Comparison of ENCODE assay signal across 10 cellular contexts in genomic region chr14:61570188-61570960, GRCh38.
DNase-seq lines count a peak whose midpoint lies in the region; ATAC-seq and TF ChIP-seq lines count a peak whose summit lies in the region.
"Had no signal": no experiment of that assay in that cellular context is flagged by ENCODE, and none has a peak within 500 bp of the region (broad histone marks: within the 10 kb centered on the region; RNA-seq: fewer than 3 reads in every experiment).

No MANE protein-coding gene starts in this region.

- CTCF ChIA-PET in activated B cell treated with CpG ODN at 0.5 μM for 24 hours (lab: Charles Lee) = interaction anchor here (1.4 kb wide), 2 partner anchors 91 to 110 kb away, joined by 4 to 5 read pairs; no protein-coding TSS in a partner anchor

- H3K4me3 ChIP-seq in stomach = no peak overlapping the region

- peaks cover 5% of the 10 kb centered on the region for H3K36me3 Mint-ChIP-seq in activated CD4-positive, alpha-beta T cell treated with anti-CD3 and anti-CD28 coated beads, Interleukin-2, amount 10 ng/mL, durations not matched to agents 24 days and 14 days (ENCODE audit: low read depth)
- H3K36me3 Mint-ChIP-seq in activated B cell treated with CpG ODN at 0.5 μM for 24 hours (ENCODE audit: low read depth) = no peaks in the 10 kb centered on the region

- POLR2A ChIA-PET in activated B cell treated with CpG ODN at 0.5 μM for 24 hours (lab: Charles Lee) = interaction anchor here (0.8 to 2.0 kb wide), 2 partner anchors 18 to 151 kb away, joined by 3 to 21 read pairs; no protein-coding TSS in a partner anchor

- no peak for TF ChIP-seq CTCF in activated B cell treated with CpG ODN at 0.5 μM for 24 hours (IDR thresholded peaks at IDR 0.05)
- TF ChIP-seq CTCF in stomach (IDR thresholded peaks at IDR 0.05) = no peak

- no peaks in the 10 kb centered on the region for H3K9me3 ChIP-seq in stomach
- H3K9me3 ChIP-seq: BE2C had no signal

- H3K27ac Mint-ChIP-seq in activated CD4-positive, alpha-beta T cell treated with anti-CD3 and anti-CD28 coated beads, Interleukin-2, amount 10 ng/mL, durations not matched to agents 24 days and 14 days = peak overlapping the region; percentile 74
- H3K27ac Mint-ChIP-seq in activated B cell treated with CpG ODN at 0.5 μM for 24 hours = peak overlapping the region; percentile 64

- peak overlapping the region; percentile 67 for H3K4me3 Mint-ChIP-seq in activated CD4-positive, alpha-beta T cell treated with anti-CD3 and anti-CD28 coated beads, Interleukin-2, amount 10 ng/mL, durations not matched to agents 24 days and 14 days
- H3K4me3 Mint-ChIP-seq in activated B cell treated with CpG ODN at 0.5 μM for 24 hours = no peak overlapping the region
- H3K4me3 Mint-ChIP-seq: neural crest cell had no signal

- DNase-seq in activated CD4-positive, alpha-beta T cell treated with anti-CD3 and anti-CD28 coated beads, Interleukin-2, amount 10 ng/mL, durations not matched to agents 24 days and 14 days = no peak
- DNase-seq in activated CD4-positive, alpha-beta T cell treated with anti-CD3 and anti-CD28 coated beads, Interleukin-2, amount 50 U/mL, for 1 hour = no peak
- no peak for DNase-seq in activated B cell treated with CpG ODN at 0.5 μM for 24 hours
- DNase-seq in left ventricle myocardium superior = no peak
- no peak for DNase-seq in stomach
- DNase-seq in activated CD4-positive, CD25-positive, alpha-beta regulatory T cell (lab: John Stamatoyannopoulos, UW) = no peak
- DNase-seq in D341Med (ENCODE audit: low spot score) = no peak
- DNase-seq in DMS114 treated with DMSO at 0.1 percent for 48 hours (lab: John Stamatoyannopoulos, UW; ENCODE audit: unreplicated experiment) = no peak
- DNase-seq: BE2C had no signal

- intact Hi-C loops in activated CD4-positive, alpha-beta T cell treated with anti-CD3 and anti-CD28 coated beads, Interleukin-2, amount 10 ng/mL, durations not matched to agents 24 days and 14 days (cut with micrococcal nuclease) = loop anchor here (1.0 to 2.0 kb wide), 2 partner anchors 8 to 90 kb away; no protein-coding TSS in a partner anchor
- intact Hi-C loops in activated B cell treated with CpG ODN at 0.5 μM for 24 hours (cut with micrococcal nuclease) = no loop called here
- intact Hi-C loops in left ventricle myocardium superior (cut with micrococcal nuclease) = no loop called here
- intact Hi-C loops in stomach (cut with DNase I; ENCODE audit: low total_unique reads) = no loop called here

- H3K9me3 Mint-ChIP-seq in activated CD4-positive, alpha-beta T cell treated with anti-CD3 and anti-CD28 coated beads, Interleukin-2, amount 10 ng/mL, durations not matched to agents 24 days and 14 days = no peaks in the 10 kb centered on the region
- peaks cover 2% of the 10 kb centered on the region for H3K9me3 Mint-ChIP-seq in activated B cell treated with CpG ODN at 0.5 μM for 24 hours
- H3K9me3 Mint-ChIP-seq: neural crest cell had no signal

- H3K27me3 Mint-ChIP-seq in activated CD4-positive, alpha-beta T cell treated with anti-CD3 and anti-CD28 coated beads, Interleukin-2, amount 10 ng/mL, durations not matched to agents 24 days and 14 days = peaks cover 4% of the 10 kb centered on the region
- no peaks in the 10 kb centered on the region for H3K27me3 Mint-ChIP-seq in activated B cell treated with CpG ODN at 0.5 μM for 24 hours

- H3K27ac ChIP-seq in stomach = peak overlapping the region in 4 of 5 donors; percentile 24 to 81 (median 56)

- ATAC-seq in activated B cell treated with CpG ODN at 0.5 μM for 24 hours (ENCODE audit: low read depth) (no peak), left ventricle myocardium superior (peak; percentile 16)

- 60 to 78% (median 70%) methylated on average over 7 of the region's 7 CpGs for WGBS in stomach, 5 donors

- peaks cover 27 to 71% (median 29%) of the 10 kb centered on the region in 4 donors for H3K4me1 ChIP-seq in stomach

- TF ChIP-seq EP300 in stomach (IDR thresholded peaks at IDR 0.05) = no peak

- peaks cover 70% of the 10 kb centered on the region for H3K4me1 Mint-ChIP-seq in activated CD4-positive, alpha-beta T cell treated with anti-CD3 and anti-CD28 coated beads, Interleukin-2, amount 10 ng/mL, durations not matched to agents 24 days and 14 days
- H3K4me1 Mint-ChIP-seq in activated B cell treated with CpG ODN at 0.5 μM for 24 hours = peaks cover 45% of the 10 kb centered on the region

- H3K36me3 ChIP-seq in stomach = no peaks in the 10 kb centered on the region
- H3K36me3 ChIP-seq: BE2C had no signal

- no peak for TF ChIP-seq POLR2A in stomach (IDR thresholded peaks at IDR 0.05)

- H3K27me3 ChIP-seq in stomach = no peaks in the 10 kb centered on the region
- H3K27me3 ChIP-seq: BE2C had no signal
